In the genomic region with DNA sequence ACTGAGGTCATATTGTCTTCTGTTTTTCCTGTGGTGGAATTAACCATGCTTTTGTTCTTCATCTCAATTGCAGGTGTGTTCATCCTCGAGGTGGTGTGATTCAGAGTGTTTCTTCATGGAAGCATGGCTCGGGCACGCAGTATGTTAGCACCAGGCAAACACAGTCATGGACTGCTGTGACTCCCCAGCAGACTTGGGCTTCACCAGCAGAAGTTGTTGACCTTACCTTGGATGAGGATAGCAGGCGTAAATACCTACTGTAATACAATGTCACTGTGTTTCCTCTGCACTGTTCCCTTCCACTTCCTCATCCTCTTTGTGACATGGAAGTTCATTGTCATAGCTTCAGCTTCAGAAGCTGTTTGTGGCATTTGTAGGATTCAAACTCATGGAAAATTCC, we compare ENCODE assay signal across 18 cellular contexts.
A peak's percentile ranks its signal among the peaks of the same experiment; 100 is the strongest.
DNase-seq lines count a peak whose midpoint lies in the region; ATAC-seq and TF ChIP-seq lines count a peak whose summit lies in the region.
"Had no signal": no experiment of that assay in that cellular context is flagged by ENCODE, and none has a peak within 500 bp of the region (broad histone marks: within the 10 kb centered on the region; RNA-seq: fewer than 3 reads in every experiment).

No MANE protein-coding gene starts in this region.

- WGBS in heart left ventricle, 4 donors: 68 to 82% (median 73%) methylated on average over 4 of the region's 4 CpGs
- WGBS in thyroid gland, 2 donors: 79 to 92% methylated on average over 4 of the region's 4 CpGs

- H3K4me3 ChIP-seq in heart left ventricle (no peak overlapping the region), RWPE2 (ENCODE audit: severe bottlenecking) (no peak overlapping the region), thyroid gland (replicated peaks in 1 of 3) (no peak overlapping the region)
- H3K4me3 ChIP-seq: SJCRH30 had no signal

- intact Hi-C loops in heart left ventricle (cut with DNase I) (loop anchor here in 3 of 10 donors (10.0 kb wide), 1 partner anchor 88 kb away; a partner anchor contains a TSS), cardiac septum (cut with DNase I) (loop anchor here (10.0 kb wide), 1 partner anchor 48 kb away; no protein-coding TSS in a partner anchor), thyroid gland (cut with DNase I) (no loop called here)

- peak overlapping the region in 5 of 12 donors; percentile 2 to 53 (median 47) for H3K27ac ChIP-seq in heart left ventricle
- H3K27ac ChIP-seq in RWPE2 (ENCODE audit: poor library complexity, severe bottlenecking): peak overlapping the region; percentile 58
- H3K27ac ChIP-seq in thyroid gland: peak overlapping the region in 2 of 3 donors; percentile 43 to 60
- H3K27ac ChIP-seq: SJCRH30 had no signal

- TF ChIP-seq POLR2A in heart left ventricle (IDR thresholded peaks at IDR 0.05) (no peak), thyroid gland (IDR thresholded peaks at IDR 0.05) (no peak)

- peaks cover 0 to 32% (median 8%) of the 10 kb centered on the region in 9 donors for H3K36me3 ChIP-seq in heart left ventricle
- H3K36me3 ChIP-seq in RWPE2 (ENCODE audit: low read depth): peaks cover 26% of the 10 kb centered on the region
- no peaks in the 10 kb centered on the region for H3K36me3 ChIP-seq in thyroid gland
- H3K36me3 ChIP-seq: SJCRH30 had no signal

- H3K9me3 ChIP-seq in heart left ventricle (no peaks in the 10 kb centered on the region), RWPE2 (ENCODE audit: severe bottlenecking) (no peaks in the 10 kb centered on the region), thyroid gland (no peaks in the 10 kb centered on the region)
- H3K9me3 ChIP-seq: Caco-2, SJCRH30 had no signal

- H3K27me3 ChIP-seq in heart left ventricle: no peaks in the 10 kb centered on the region
- H3K27me3 ChIP-seq in RWPE2 (ENCODE audit: insufficient read depth, poor library complexity, severe bottlenecking): no peaks in the 10 kb centered on the region
- H3K27me3 ChIP-seq in thyroid gland: no peaks in the 10 kb centered on the region
- H3K27me3 ChIP-seq: SJCRH30 had no signal

- peak in 3 of 4 donors; percentile 5 to 75 (median 53) for ATAC-seq in heart left ventricle
- ATAC-seq in RWPE2 (ENCODE audit: low read depth): no peak
- ATAC-seq in esophagus mucosa: peak; percentile 84
- ATAC-seq in HG03139 (IDR thresholded peaks at IDR 0.05; ENCODE audit: unreplicated experiment): no peak
- ATAC-seq: activated CD4-positive, CD25-positive, alpha-beta regulatory T cell treated with anti-CD3 and anti-CD28 coated beads, Interleukin-2, amount 50 U/mL, for 24 hours; PC-3 had no signal

- TF ChIP-seq CTCF in heart left ventricle (IDR thresholded peaks at IDR 0.05) (no peak), RWPE2 (IDR thresholded peaks at IDR 0.05; ENCODE audit: poor library complexity, severe bottlenecking) (no peak), thyroid gland (IDR thresholded peaks at IDR 0.05) (no peak)

- no peak for DNase-seq in heart left ventricle
- DNase-seq in cardiac septum (ENCODE audit: low spot score): no peak
- DNase-seq in RWPE2 (ENCODE audit: low spot score): no peak
- no peak for DNase-seq in thyroid gland
- no peak for DNase-seq in NCI-H1417 treated with DMSO at 0.1 percent for 48 hours (lab: John Stamatoyannopoulos, UW)
- DNase-seq: activated gamma-delta T cell treated with Interleukin-2 at 50 U/mL for 16 hours; Caco-2; foreskin fibroblast; KBM-7; kidney glomerular epithelial cell; NCI-H187; PC-3; SJCRH30; stimulated activated CD8-positive, alpha-beta memory T cell treated with anti-CD3 and anti-CD28 coated beads, Interleukin-4, amount 100 ng/mL, for 48 hours; T-helper 9 cell had no signal

- peaks cover 0 to 64% (median 33%) of the 10 kb centered on the region in 12 donors for H3K4me1 ChIP-seq in heart left ventricle
- H3K4me1 ChIP-seq in RWPE2 (ENCODE audit: insufficient read depth, poor library complexity, severe bottlenecking): peaks cover 36% of the 10 kb centered on the region
- peaks cover 27 to 66% of the 10 kb centered on the region in 2 donors for H3K4me1 ChIP-seq in thyroid gland
- H3K4me1 ChIP-seq: Caco-2, SJCRH30 had no signal

Comparison
In these comparisons a context has a peak if more than half of its experiments do, and no peak if none do; other contexts are left out.
1. ATAC-seq: peak in heart left ventricle (3 of 4) and esophagus mucosa (single experiment); none in RWPE2 (single experiment) and HG03139 (single experiment).